8 cellular contexts compared by ENCODE assay signal in the genomic region with DNA sequence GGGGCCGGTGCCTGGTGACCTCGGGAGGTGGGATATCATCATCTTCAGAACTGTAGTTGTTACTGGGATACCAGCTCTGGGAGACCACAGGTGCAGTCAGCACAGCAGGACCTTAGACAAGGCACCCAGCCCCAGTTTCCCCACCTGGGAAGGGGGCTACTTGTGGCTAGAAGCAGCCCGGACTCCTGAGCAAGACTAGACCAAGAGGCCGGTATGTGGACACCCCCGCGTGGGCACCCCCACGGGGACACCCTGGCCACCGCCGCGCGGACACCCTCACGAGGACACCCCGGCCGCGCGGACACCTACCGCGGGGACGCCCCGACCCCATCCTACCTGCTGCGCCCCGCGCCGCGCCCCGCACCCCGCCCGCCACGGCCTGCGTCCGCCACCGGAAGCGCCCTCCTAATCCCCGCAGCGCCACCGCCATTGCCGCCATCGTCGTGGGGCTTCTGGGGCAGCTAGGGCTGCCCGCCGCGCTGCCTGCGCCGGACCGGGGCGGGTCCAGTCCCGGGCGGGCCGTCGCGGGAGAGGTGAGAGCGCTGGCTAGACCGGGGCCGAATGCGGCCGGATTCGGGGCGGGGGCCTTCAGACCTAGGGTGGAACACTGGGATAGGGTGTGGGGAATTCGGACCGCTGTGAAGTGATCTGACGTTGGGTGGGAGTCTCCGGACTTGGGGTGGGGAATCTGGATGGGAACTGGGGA. TPM values are rescaled to one million over a fixed set of nuclear protein-coding genes. Genes with fewer than 3 reads are reported as not detected.
A peak's percentile ranks its signal among the peaks of the same experiment; 100 is the strongest.
DNase-seq lines count a peak whose midpoint lies in the region; ATAC-seq and TF ChIP-seq lines count a peak whose summit lies in the region.

A gene (plus strand): TSS at position 408 of the 706 bp plus-strand sequence. CDS start 20,755 bp downstream, outside the sequence.
A gene (minus strand): TSS at position 454 of the 706 bp plus-strand sequence. CDS start 15 bp downstream, at position 439.

- in situ Hi-C loops in GM18951 (cut with MboI; ENCODE audit: low sequenced_read_pairs, unreplicated experiment): no loop called here

- no peak for TF ChIP-seq CTCF in colonic mucosa (IDR thresholded peaks at IDR 0.05)
- no peak for TF ChIP-seq CTCF in left lung (IDR thresholded peaks at IDR 0.05)

- peak within 1 kb of the TSS; percentile 74 for H3K4me3 ChIP-seq in colonic mucosa
- peak within 1 kb of the TSS; percentile 71 to 89 for H3K4me3 ChIP-seq in left lung

- H3K36me3 ChIP-seq in colonic mucosa (no peaks in the 10 kb centered on the region), left lung (no peaks in the 10 kb centered on the region)

- ATAC-seq in left lung (peak; percentile 84), HG03196 (IDR thresholded peaks at IDR 0.05; ENCODE audit: unreplicated experiment) (no peak)

- H3K9me3 ChIP-seq in colonic mucosa: no peaks in the 10 kb centered on the region
- no peaks in the 10 kb centered on the region for H3K9me3 ChIP-seq in left lung

- H3K27ac ChIP-seq in colonic mucosa (peak within 1 kb of the TSS; percentile 81), left lung (peak within 1 kb of the TSS; percentile 91 to 98)

- intact Hi-C loops in colonic mucosa (cut with DNase I) (no loop called here), left lung (cut with DNase I) (no loop called here)

- peak; percentile 87 for TF ChIP-seq POLR2A in GM18951 (IDR thresholded peaks at IDR 0.05; ENCODE audit: extremely low read depth, insufficient read depth, insufficient read length)

- no peaks in the 10 kb centered on the region for H3K4me1 ChIP-seq in colonic mucosa
- H3K4me1 ChIP-seq in left lung: peaks cover 17 to 61% of the 10 kb centered on the region in 2 donors

- peak; percentile 90 for DNase-seq in AG08395 (ENCODE audit: low spot score)
- DNase-seq in MV-4-11 (lab: John Stamatoyannopoulos, UW): peak; percentile 29
- peak; percentile 82 for DNase-seq in activated CD4-positive, alpha-beta T cell treated with anti-CD3 and anti-CD28 coated beads for 48 hours
- peak; percentile 74 for DNase-seq in colonic mucosa
- DNase-seq in left lung: peak; percentile 69 to 95
- peak; percentile 61 to 70 for DNase-seq in stimulated activated CD4-positive, alpha-beta T cell treated with anti-CD3 and anti-CD28 coated beads, Interleukin-2, amount 100 ng/mL, for 48 hours

- H3K27me3 ChIP-seq in colonic mucosa (no peaks in the 10 kb centered on the region), left lung (no peaks in the 10 kb centered on the region)

- H3K9ac ChIP-seq in colonic mucosa (ENCODE audit: low read depth in 2 of 2, low read length in 2 of 2): peak within 1 kb of the TSS; percentile 90 to 98

RNA-seq across cellular contexts. Expression of the first gene that starts in this region (rescaled TPM):
- 100 to 1,000 TPM in 1 of 2 donors, 10 to 100 TPM in 1; 70.0 to 125 TPM for total RNA-seq in colonic mucosa
- total RNA-seq in left lung: 100 to 1,000 TPM; 191 to 249 TPM

RNA-seq across cellular contexts. Expression of the second gene that starts in this region (rescaled TPM):
- total RNA-seq in colonic mucosa (10 to 100 TPM; 22.3 to 29.5 TPM), left lung (10 to 100 TPM; 36.5 to 42.8 TPM)

Comparison
In these comparisons a context has a peak if more than half of its experiments do, and no peak if none do; other contexts are left out.
1. DNase-seq: peak in every context shown above with its lines; median percentile 90 in AG08395; 82 in activated CD4-positive, alpha-beta T cell treated with anti-CD3 and anti-CD28 coated beads for 48 hours; 82 in left lung; 74 in colonic mucosa; 66 in stimulated activated CD4-positive, alpha-beta T cell treated with anti-CD3 and anti-CD28 coated beads, Interleukin-2, amount 100 ng/mL, for 48 hours; 29 in MV-4-11.